8 cellular contexts compared by ENCODE assay signal in the genomic region with DNA sequence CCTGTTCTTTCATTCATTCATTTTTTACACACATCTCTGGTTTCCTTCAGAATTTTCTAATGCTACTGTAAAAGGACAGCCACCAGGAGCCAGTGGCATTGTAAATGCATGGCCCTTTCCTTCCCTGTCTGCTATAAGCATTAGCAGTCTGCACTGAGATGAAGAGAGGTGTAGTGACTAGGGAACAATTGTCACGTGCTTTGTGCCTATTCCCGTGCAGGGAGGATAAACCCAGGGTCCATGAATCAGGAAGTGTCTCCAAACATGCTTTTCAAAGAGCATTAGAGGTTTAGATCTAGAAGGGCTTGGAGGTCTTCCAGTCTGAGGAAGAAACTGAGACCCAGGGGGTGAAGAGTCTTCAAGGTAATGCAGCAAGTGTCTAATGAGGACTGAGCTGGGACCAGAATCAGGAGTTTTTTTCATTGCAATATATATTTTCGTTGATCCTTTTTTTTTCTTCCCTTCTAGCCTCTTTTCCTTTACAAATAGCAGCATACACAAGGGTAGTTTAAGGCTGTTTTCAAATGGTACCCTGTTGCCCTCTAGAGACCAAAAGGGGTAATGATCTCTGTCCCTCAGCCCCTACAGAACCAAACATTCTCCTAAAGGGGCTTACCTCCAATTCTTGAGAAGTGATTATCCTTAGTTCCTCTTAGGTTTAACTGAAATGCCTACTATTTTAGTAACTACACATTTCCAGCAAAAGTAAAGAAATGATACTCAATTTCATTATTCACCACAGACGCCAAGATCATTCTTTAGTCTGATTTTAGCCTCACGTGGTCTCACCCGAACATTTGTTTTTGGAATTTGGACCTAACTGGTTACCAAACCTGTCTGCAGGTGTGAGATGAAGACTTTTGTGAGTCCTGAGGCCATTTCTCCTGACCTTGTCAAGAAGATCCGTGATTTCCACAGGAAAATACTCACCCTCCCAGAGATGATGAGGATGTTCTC. TPM values are rescaled to one million over a fixed set of nuclear protein-coding genes. Genes with fewer than 3 reads are reported as not detected.
A peak's percentile ranks its signal among the peaks of the same experiment; 100 is the strongest.
DNase-seq lines count a peak whose midpoint lies in the region; ATAC-seq, FAIRE-seq and TF ChIP-seq lines count a peak whose summit lies in the region.

No MANE protein-coding gene starts in this region.

- WGBS in thyroid gland, 2 donors, result 27 to 29% methylated on average over 7 of the region's 7 CpGs

- intact Hi-C loops in CD14-positive monocyte (cut with micrococcal nuclease), result no loop called here
- intact Hi-C loops in thyroid gland (cut with DNase I), result no loop called here

- H3K36me3 ChIP-seq in brain microvascular endothelial cell (replicated peaks) (no peaks in the 10 kb centered on the region), thyroid gland (no peaks in the 10 kb centered on the region)

- peaks cover 8% of the 10 kb centered on the region in 2 donors for H3K4me1 ChIP-seq in thyroid gland

- TF ChIP-seq POLR2A in thyroid gland (IDR thresholded peaks at IDR 0.05), result no peak

- no peak overlapping the region for H3K27ac Mint-ChIP-seq in CD14-positive monocyte

- H3K36me3 Mint-ChIP-seq in CD14-positive monocyte, result no peaks in the 10 kb centered on the region

- no peaks in the 10 kb centered on the region for H3K9me3 ChIP-seq in thyroid gland

- DNase-seq in CD14-positive monocyte (ENCODE audit: low spot score) (no peak), GM18507 (ENCODE audit: extremely low spot score, insufficient read length, low read depth) (no peak), NCI-H69 (lab: John Stamatoyannopoulos, UW) (peak; percentile 57), brain microvascular endothelial cell (peak; percentile 47), iris pigment epithelial cell (ENCODE audit: low read depth) (peak; percentile 52), thyroid gland (no peak), putamen (ENCODE audit: low spot score) (no peak)

- FAIRE-seq in GM18507 (lab: Jason Lieb, UNC), result peak; percentile 70

- H3K9me3 Mint-ChIP-seq in CD14-positive monocyte, result peaks cover 0 to 10% (median 3%) of the 10 kb centered on the region in 7 donors

- in situ Hi-C loops in brain microvascular endothelial cell (cut with HindIII; ENCODE audit: low pct_ligation_motif_present, low sequenced_read_pairs), result no loop called here

- no peak overlapping the region for H3K27ac ChIP-seq in brain microvascular endothelial cell
- H3K27ac ChIP-seq in thyroid gland, result no peak overlapping the region

- peaks cover 48 to 58% (median 58%) of the 10 kb centered on the region in 3 donors for H3K27me3 Mint-ChIP-seq in CD14-positive monocyte (ENCODE audit: low read depth in 3 of 3)

- TF ChIP-seq CTCF in CD14-positive monocyte (IDR thresholded peaks at IDR 0.05) (peak; percentile 80), brain microvascular endothelial cell (IDR thresholded peaks at IDR 0.05; ENCODE audit: low read depth, low read length, missing control alignments) (peak; percentile 75), thyroid gland (IDR thresholded peaks at IDR 0.05) (peak; percentile 29 to 81 (median 68))

- H3K4me3 ChIP-seq in brain microvascular endothelial cell (ENCODE audit: low read depth, low read length) (no peak overlapping the region), thyroid gland (replicated peaks in 1 of 3) (no peak overlapping the region)

- no peak for ATAC-seq in HG03159 (IDR thresholded peaks at IDR 0.05; ENCODE audit: unreplicated experiment)

- H3K4me1 Mint-ChIP-seq in CD14-positive monocyte, result peaks cover 5% of the 10 kb centered on the region

- H3K27me3 ChIP-seq in brain microvascular endothelial cell (replicated peaks) (peaks cover 57% of the 10 kb centered on the region), thyroid gland (peaks cover 4% of the 10 kb centered on the region)

- peak overlapping the region in 1 of 2 donors; percentile 79 for H3K4me3 Mint-ChIP-seq in CD14-positive monocyte

RNA-seq across cellular contexts. Expression of gene TRIM15, which starts 6.6 kb away (rescaled TPM):
- not detected for polyA plus RNA-seq in CD14-positive monocyte
- total RNA-seq in thyroid gland, result not detected

RNA-seq across cellular contexts. Expression of gene TRIM10, which starts 8.9 kb away (rescaled TPM):
- not detected for polyA plus RNA-seq in CD14-positive monocyte
- total RNA-seq in thyroid gland, result not detected

RNA-seq across cellular contexts. Expression of gene TRIM40, which starts 34.0 kb away (rescaled TPM):
- not detected for polyA plus RNA-seq in CD14-positive monocyte
- total RNA-seq in thyroid gland, result not detected

RNA-seq across cellular contexts. Expression of gene TRIM26, which starts 43.3 kb away (rescaled TPM):
- 10 to 100 TPM; 16.4 to 26.0 TPM for polyA plus RNA-seq in CD14-positive monocyte
- 10 to 100 TPM; 52.9 to 72.2 (median 62.4) TPM for total RNA-seq in thyroid gland

RNA-seq across cellular contexts. Expression of gene TRIM31, which starts 57.0 kb away (rescaled TPM):
- polyA plus RNA-seq in CD14-positive monocyte, result not detected
- total RNA-seq in thyroid gland, result not detected

Comparison
In these comparisons a context has a peak if more than half of its experiments do, and no peak if none do; other contexts are left out.
1. DNase-seq: peak in NCI-H69 (single experiment), brain microvascular endothelial cell (single experiment) and iris pigment epithelial cell (single experiment); none in CD14-positive monocyte (single experiment), GM18507 (single experiment), thyroid gland (0 of 2) and putamen (single experiment).
2. Peak in every context shown above with its lines, with median percentiles within 50 percentile points of each other: CTCF ChIP-seq.